In genomic region chr17:80071116-80071980, GRCh38 we compare ENCODE assay signal across 11 cellular contexts. TPM values are rescaled to one million over a fixed set of nuclear protein-coding genes. Genes with fewer than 3 reads are reported as not detected.
DNase-seq lines count a peak whose midpoint lies in the region; ATAC-seq, FAIRE-seq and TF ChIP-seq lines count a peak whose summit lies in the region.
"Had no signal": no experiment of that assay in that cellular context is flagged by ENCODE, and none has a peak within 500 bp of the region (broad histone marks: within the 10 kb centered on the region; RNA-seq: fewer than 3 reads in every experiment).

No MANE protein-coding gene starts in this region.

- no peak for TF ChIP-seq EP300 in gastroesophageal sphincter (IDR thresholded peaks at IDR 0.05)

- H3K36me3 ChIP-seq in SJSA1: no peaks in the 10 kb centered on the region
- H3K36me3 ChIP-seq in gastroesophageal sphincter: no peaks in the 10 kb centered on the region
- no peaks in the 10 kb centered on the region for H3K36me3 ChIP-seq in pancreas

- peaks cover 28% of the 10 kb centered on the region for H3K4me1 ChIP-seq in SJSA1 (replicated peaks)
- peaks cover 0 to 46% (median 23%) of the 10 kb centered on the region in 3 donors for H3K4me1 ChIP-seq in gastroesophageal sphincter
- peaks cover 7 to 32% (median 9%) of the 10 kb centered on the region in 3 donors for H3K4me1 ChIP-seq in pancreas

- intact Hi-C loops in pancreas (cut with DNase I): loop anchor here in 1 of 3 donors (10.0 kb wide), 1 partner anchor 67 kb away; no protein-coding TSS in a partner anchor

- WGBS in gastroesophageal sphincter (ENCODE audit: low coverage in 1 of 2), 2 donors: 6 to 7% methylated on average over 13 to 14 of the region's 22 CpGs
- WGBS in pancreas, 2 donors: 6 to 10% methylated on average over 22 of the region's 22 CpGs

- TF ChIP-seq POLR2A in gastroesophageal sphincter (IDR thresholded peaks at IDR 0.05): no peak

- H3K9me3 ChIP-seq in SJSA1 (replicated peaks): no peaks in the 10 kb centered on the region
- H3K9me3 ChIP-seq in gastroesophageal sphincter: no peaks in the 10 kb centered on the region
- no peaks in the 10 kb centered on the region for H3K9me3 ChIP-seq in pancreas

- peak overlapping the region; percentile 53 for H3K4me3 ChIP-seq in AG10803 (ENCODE audit: low read length)
- peak overlapping the region; percentile 30 for H3K4me3 ChIP-seq in SJSA1
- H3K4me3 ChIP-seq in gastroesophageal sphincter: peak overlapping the region; percentile 16 to 51
- H3K4me3 ChIP-seq in pancreas: peak overlapping the region in 3 of 4 donors; percentile 4 to 34 (median 33)

- H3K27ac ChIP-seq in SJSA1 (peak overlapping the region; percentile 50), gastroesophageal sphincter (peak overlapping the region; percentile 66 to 93 (median 91)), pancreas (peak overlapping the region; percentile 72 to 89 (median 86))

- ATAC-seq in gastroesophageal sphincter (peak; percentile 82), pancreas (peak; percentile 72 to 84 (median 74)), HG02884 (IDR thresholded peaks at IDR 0.05; ENCODE audit: unreplicated experiment) (no peak)
- ATAC-seq: left colon had no signal

- FAIRE-seq in pancreas (lab: Jason Lieb, UNC): no peak

- H3K27me3 ChIP-seq in SJSA1 (replicated peaks) (no peaks in the 10 kb centered on the region), gastroesophageal sphincter (no peaks in the 10 kb centered on the region), pancreas (no peaks in the 10 kb centered on the region)

- TF ChIP-seq CTCF in AG10803 (conservative IDR thresholded peaks at IDR 0.05; ENCODE audit: low read length): no peak
- no peak for TF ChIP-seq CTCF in gastroesophageal sphincter (IDR thresholded peaks at IDR 0.05)
- no peak for TF ChIP-seq CTCF in pancreas (IDR thresholded peaks at IDR 0.05)

- peak; percentile 66 for DNase-seq in AG10803 (ENCODE audit: low read depth)
- peak; percentile 59 to 67 for DNase-seq in SJSA1 (ENCODE audit: low read depth in 1 of 2, low spot score in 2 of 2)
- peak; percentile 64 to 91 (median 76) for DNase-seq in pancreas
- no peak for DNase-seq in NCI-H748 treated with DMSO at 0.1 percent for 48 hours (lab: John Stamatoyannopoulos, UW)
- DNase-seq in NCI-H446 treated with DMSO at 0.1 percent for 48 hours (lab: John Stamatoyannopoulos, UW): no peak
- no peak for DNase-seq in activated effector memory CD4-positive, alpha-beta T cell treated with Interleukin-2 at 50 U/mL for 16 hours
- DNase-seq: CD4-positive, alpha-beta memory T cell; stimulated activated CD8-positive, alpha-beta memory T cell treated with anti-CD3 and anti-CD28 coated beads, Interleukin-4, amount 100 ng/mL, for 48 hours had no signal

RNA-seq across cellular contexts. Expression of gene GAA, which starts 30.0 kb away (rescaled TPM):
- 35.7 and 49.9 TPM in 2 replicates for total RNA-seq in SJSA1 (2014; rRNA removed; shearing (Covaris generic))
- total RNA-seq in gastroesophageal sphincter (10 to 100 TPM; 35.6 to 73.2 (median 47.4) TPM), pancreas (10 to 100 TPM; 20.2 to 56.3 (median 32.8) TPM)
- polyA plus RNA-seq in pancreas: 10 to 100 TPM; 44.0 to 52.8 TPM

RNA-seq across cellular contexts. Expression of gene CCDC40, which starts 34.9 kb away (rescaled TPM):
- total RNA-seq in SJSA1 (2014; rRNA removed; shearing (Covaris generic)): 2.2 TPM in 1 of 2 replicates, not detected in the other
- total RNA-seq in gastroesophageal sphincter (10 to 100 TPM in 1 of 4 donors, 1 to 10 TPM in 3; 4.3 to 17.3 (median 5.5) TPM), pancreas (1 to 10 TPM; 1.9 to 6.2 (median 3.1) TPM)
- polyA plus RNA-seq in pancreas: 10 to 100 TPM in 1 of 2 donors, 1 to 10 TPM in 1; 3.5 to 12.3 TPM
- polyA plus RNA-seq: CD4-positive, alpha-beta memory T cell had no signal

RNA-seq across cellular contexts. Expression of gene TBC1D16, which starts 35.7 kb away (rescaled TPM):
- total RNA-seq in SJSA1 (2014; rRNA removed; shearing (Covaris generic)): 39.5 and 42.0 TPM in 2 replicates
- total RNA-seq in gastroesophageal sphincter (10 to 100 TPM; 26.5 to 44.3 (median 36.3) TPM), pancreas (10 to 100 TPM; 17.1 to 31.4 (median 22.6) TPM)
- 10 to 100 TPM in 1 of 2 donors, 1 to 10 TPM in 1; 4.9 to 14.9 TPM for polyA plus RNA-seq in pancreas

Comparison
In these comparisons a context has a peak if more than half of its experiments do, and no peak if none do; other contexts are left out.
1. DNase-seq: peak in AG10803 (single experiment), SJSA1 (2 of 2) and pancreas (6 of 6); none in NCI-H748 treated with DMSO at 0.1 percent for 48 hours (single experiment), NCI-H446 treated with DMSO at 0.1 percent for 48 hours (single experiment) and activated effector memory CD4-positive, alpha-beta T cell treated with Interleukin-2 at 50 U/mL for 16 hours (single experiment).
2. Peak in every context shown above with its lines, with median percentiles within 50 percentile points of each other: H3K4me3 ChIP-seq and H3K27ac ChIP-seq.